ENCODE assay signal across 16 cellular contexts in genomic region chr4:185885604-185886003, GRCh38.
DNase-seq lines count a peak whose midpoint lies in the region; ATAC-seq and TF ChIP-seq lines count a peak whose summit lies in the region.
"Had no signal": no experiment of that assay in that cellular context is flagged by ENCODE, and none has a peak within 500 bp of the region (broad histone marks: within the 10 kb centered on the region; RNA-seq: fewer than 3 reads in every experiment).

No MANE protein-coding gene starts in this region.

- H4K20me1 ChIP-seq in OCI-LY1 (ENCODE audit: insufficient read depth, low read length): no peaks in the 10 kb centered on the region

- H3K4me1 Mint-ChIP-seq in activated T-cell treated with anti-CD3 and anti-CD28 coated beads, Interleukin-2, amount 50 U/mL, for 4 hours (ENCODE audit: low read depth): no peaks in the 10 kb centered on the region
- H3K4me1 Mint-ChIP-seq: CD4-positive, alpha-beta memory T cell had no signal

- H3K9me3 Mint-ChIP-seq in activated T-cell treated with anti-CD3 and anti-CD28 coated beads, Interleukin-2, amount 50 U/mL, for 4 hours: peaks cover 7% of the 10 kb centered on the region

- DNase-seq in inferior parietal cortex (ENCODE audit: extremely low spot score) (peak; percentile 47), putamen (ENCODE audit: low spot score) (peak; percentile 58), dermis blood vessel endothelial cell (no peak)
- DNase-seq in activated naive CD4-positive, alpha-beta T cell (lab: John Stamatoyannopoulos, UW): no peak
- no peak for DNase-seq in activated T-cell treated with anti-CD3 and anti-CD28 coated beads, Interleukin-2, amount 50 U/mL, for 4 hours
- DNase-seq: C1 segment of cervical spinal cord; Calu3; CD4-positive, alpha-beta memory T cell; COR-L47; DMS53; DMS79 treated with DMSO at 0.1 percent for 48 hours; GF-D8; GOT3; HFFc6 had no signal

- no peak overlapping the region for H3K9ac ChIP-seq in OCI-LY1 (ENCODE audit: low read length)

- no peak overlapping the region for H3K4me3 ChIP-seq in OCI-LY1 (ENCODE audit: low read depth, low read length, poor library complexity, severe bottlenecking)
- H3K4me3 ChIP-seq: HAP-1 had no signal

- no peaks in the 10 kb centered on the region; the same call in 1 of the 2 replicates for H3K36me3 ChIP-seq in OCI-LY1 (ENCODE audit: insufficient read depth, low read length)
- H3K36me3 ChIP-seq: HAP-1 had no signal

- H3F3A ChIP-seq in OCI-LY1 (ENCODE audit: insufficient read depth, low read length): no peaks in the 10 kb centered on the region

- no peak overlapping the region for H2AFZ ChIP-seq in OCI-LY1 (ENCODE audit: low read length)

- peaks cover 10% of the 10 kb centered on the region for H3K27me3 Mint-ChIP-seq in activated T-cell treated with anti-CD3 and anti-CD28 coated beads, Interleukin-2, amount 50 U/mL, for 4 hours (ENCODE audit: low read depth)

- no peak for ATAC-seq in activated T-cell treated with anti-CD3 and anti-CD28 coated beads, Interleukin-2, amount 50 U/mL, for 4 hours

- no peaks in the 10 kb centered on the region for H3K9me2 ChIP-seq in OCI-LY1 (ENCODE audit: low read depth, low read length)

- no peak for TF ChIP-seq CTCF in OCI-LY1 (IDR thresholded peaks at IDR 0.05; ENCODE audit: low read length)

- peak overlapping the region; percentile 8 for H3K27ac ChIP-seq in OCI-LY1 (ENCODE audit: low read depth, low read length, poor library complexity, severe bottlenecking)

- H3K9me3 ChIP-seq in OCI-LY1 (ENCODE audit: low read length): 0 out of 2 replicates have a peak, but pooled peaks cover 2% of the 10 kb centered on the region
- H3K9me3 ChIP-seq: HAP-1 had no signal

- peaks cover 31% of the 10 kb centered on the region for H3K4me1 ChIP-seq in OCI-LY1 (ENCODE audit: insufficient read depth, low read length, severe bottlenecking)

- H3K79me2 ChIP-seq in OCI-LY1 (ENCODE audit: insufficient read depth, low read length): no peaks in the 10 kb centered on the region

- no peaks in the 10 kb centered on the region for H3K36me3 Mint-ChIP-seq in activated T-cell treated with anti-CD3 and anti-CD28 coated beads, Interleukin-2, amount 50 U/mL, for 4 hours (ENCODE audit: insufficient read depth)
- H3K36me3 Mint-ChIP-seq: CD4-positive, alpha-beta memory T cell had no signal

- no peak overlapping the region for H3K4me2 ChIP-seq in OCI-LY1 (ENCODE audit: low read length)

- H3K4me3 Mint-ChIP-seq in activated T-cell treated with anti-CD3 and anti-CD28 coated beads, Interleukin-2, amount 50 U/mL, for 4 hours: no peak overlapping the region
- H3K4me3 Mint-ChIP-seq: CD4-positive, alpha-beta memory T cell; HFFc6 had no signal

- no peaks in the 10 kb centered on the region for H3K27me3 ChIP-seq in OCI-LY1 (ENCODE audit: insufficient read depth, low read length)

Comparison
In these comparisons a context has a peak if more than half of its experiments do, and no peak if none do; other contexts are left out.
1. DNase-seq: peak in inferior parietal cortex (single experiment) and putamen (single experiment); none in activated naive CD4-positive, alpha-beta T cell (0 of 4), activated T-cell treated with anti-CD3 and anti-CD28 coated beads, Interleukin-2, amount 50 U/mL, for 4 hours (single experiment) and dermis blood vessel endothelial cell (single experiment).